16 cellular contexts compared by ENCODE assay signal in genomic region chr6:151330130-151330715, GRCh38.
DNase-seq lines count a peak whose midpoint lies in the region; ATAC-seq and TF ChIP-seq lines count a peak whose summit lies in the region.
"Had no signal": no experiment of that assay in that cellular context is flagged by ENCODE, and none has a peak within 500 bp of the region (broad histone marks: within the 10 kb centered on the region; RNA-seq: fewer than 3 reads in every experiment).

No MANE protein-coding gene starts in this region.

- no peaks in the 10 kb centered on the region for H3K79me1 ChIP-seq in mesendoderm (ENCODE audit: low read length)

- no peak overlapping the region for H4K8ac ChIP-seq in mesendoderm (ENCODE audit: low read depth, low read length)

- no peak overlapping the region for H4K5ac ChIP-seq in mesendoderm (ENCODE audit: low read length)

- H3K9ac ChIP-seq in mesendoderm (ENCODE audit: low read length), result no peak overlapping the region

- no peaks in the 10 kb centered on the region for H3K36me3 ChIP-seq in mesendoderm (ENCODE audit: control insufficient read depth, insufficient read depth, low read length)

- no peaks in the 10 kb centered on the region for H3K4me1 ChIP-seq in mesendoderm (ENCODE audit: control insufficient read depth, low read depth, low read length)

- ATAC-seq in SK-N-SH treated with all-trans-retinoic acid at 6 μM for 48 hours, result peak; percentile 69
- ATAC-seq in HG03039 (IDR thresholded peaks at IDR 0.05; ENCODE audit: unreplicated experiment), result no peak
- ATAC-seq: natural killer cell treated with Interleukin-12 subunit alpha and Interleukin-12 subunit beta and Interleukin-15 and Interleukin-18, amount 100 ng/mL, for 72 hours; WTC11 had no signal

- peak overlapping the region; percentile 12 for H3K27ac Mint-ChIP-seq in type B pancreatic cell
- H3K27ac Mint-ChIP-seq: natural killer cell treated with Interleukin-12 subunit alpha and Interleukin-12 subunit beta and Interleukin-15 and Interleukin-18, amount 100 ng/mL, for 72 hours; WTC11 had no signal

- H3K4me3 ChIP-seq in fibroblast of villous mesenchyme (ENCODE audit: low read depth, low read length) (no peak overlapping the region), mesendoderm (ENCODE audit: low read length) (no peak overlapping the region)

- no peak overlapping the region for H2AK5ac ChIP-seq in mesendoderm (ENCODE audit: low read length)

- H3K18ac ChIP-seq in mesendoderm (ENCODE audit: low read length), result no peak overlapping the region

- H2BK15ac ChIP-seq in mesendoderm (replicated peaks; ENCODE audit: low read depth), result no peak overlapping the region

- no peak overlapping the region for H2BK5ac ChIP-seq in mesendoderm (ENCODE audit: low read length)

- peaks cover 19% of the 10 kb centered on the region for H3K36me3 Mint-ChIP-seq in type B pancreatic cell
- H3K36me3 Mint-ChIP-seq: natural killer cell treated with Interleukin-12 subunit alpha and Interleukin-12 subunit beta and Interleukin-15 and Interleukin-18, amount 100 ng/mL, for 72 hours had no signal

- DNase-seq in GM03348 (ENCODE audit: low spot score) (peak; percentile 71), fibroblast of villous mesenchyme (ENCODE audit: low read depth) (peak; percentile 95), type B pancreatic cell (ENCODE audit: extremely low spot score, unreplicated experiment) (no peak), NCI-H1417 (lab: John Stamatoyannopoulos, UW) (no peak), mesendoderm (no peak)
- DNase-seq: activated CD8-positive, alpha-beta memory T cell treated with anti-CD3 and anti-CD28 coated beads for 24 hours; activated effector memory CD4-positive, alpha-beta T cell treated with Interleukin-2 at 50 U/mL for 16 hours; mammary epithelial cell; NCI-H1092; retina; stimulated activated CD4-positive, alpha-beta T cell treated with anti-CD3 and anti-CD28 coated beads, Interleukin-1b, Interleukin-23, amount 100 ng/mL, for 48 hours; T-helper 1 cell had no signal

- H3K4me1 Mint-ChIP-seq in type B pancreatic cell (ENCODE audit: unreplicated experiment), result peaks cover 50% of the 10 kb centered on the region

- no peaks in the 10 kb centered on the region for H3K79me2 ChIP-seq in mesendoderm (ENCODE audit: control insufficient read depth, insufficient read depth, low read length)

- TF ChIP-seq CTCF in fibroblast of villous mesenchyme (IDR thresholded peaks at IDR 0.05; ENCODE audit: insufficient read depth, low read depth, low read length) (no peak), type B pancreatic cell (conservative IDR thresholded peaks at IDR 0.05) (no peak)

- peak overlapping the region; percentile 13 for H3K4me3 Mint-ChIP-seq in type B pancreatic cell
- H3K4me3 Mint-ChIP-seq: natural killer cell treated with Interleukin-12 subunit alpha and Interleukin-12 subunit beta and Interleukin-15 and Interleukin-18, amount 100 ng/mL, for 72 hours; WTC11 had no signal

- H3K23ac ChIP-seq in mesendoderm (ENCODE audit: low read length), result no peak overlapping the region

- peaks cover 8% of the 10 kb centered on the region for H3K27me3 Mint-ChIP-seq in type B pancreatic cell

- no CpG with 5 or more reads among the region's 6 CpGs for whole genome bisulfite sequencing in mesendoderm (ENCODE audit: extremely low coverage, insufficient coverage, low lambda C conversion rate)

- no peaks in the 10 kb centered on the region for H3K27me3 ChIP-seq in mesendoderm (ENCODE audit: insufficient read depth, low read length, poor library complexity)

- peaks cover 5% of the 10 kb centered on the region for H3K9me3 Mint-ChIP-seq in type B pancreatic cell
- H3K9me3 Mint-ChIP-seq: natural killer cell treated with Interleukin-12 subunit alpha and Interleukin-12 subunit beta and Interleukin-15 and Interleukin-18, amount 100 ng/mL, for 72 hours; WTC11 had no signal

- no peak overlapping the region for H3K4ac ChIP-seq in mesendoderm (ENCODE audit: low read depth, low read length)

- no peak overlapping the region for H3K4me2 ChIP-seq in mesendoderm (ENCODE audit: low read length)

- no peak overlapping the region for H2BK120ac ChIP-seq in mesendoderm (ENCODE audit: low read depth, low read length)

- H3K27ac ChIP-seq in mesendoderm (ENCODE audit: low read depth, low read length), result no peak overlapping the region

- H3K56ac ChIP-seq in mesendoderm (ENCODE audit: low read length), result no peak overlapping the region

TF ChIP-seq in SK-N-SH treated with all-trans-retinoic acid at 6 μM for 48 hours, 23 proteins besides CTCF, POLR2A, EP300 and RAD21:
- TF ChIP-seq TSHZ2 (CRISPR knock-in tag; IDR thresholded peaks at IDR 0.05) (0 out of 2 replicates have a peak, but pooled peaks have one; percentile 34), TCF4 (CRISPR knock-in tag; IDR thresholded peaks at IDR 0.05; ENCODE audit: borderline replicate concordance) (peak; percentile 73), ZNF70 (CRISPR knock-in tag; IDR thresholded peaks at IDR 0.05) (no peak)

Comparison
In these comparisons a context has a peak if more than half of its experiments do, and no peak if none do; other contexts are left out.
1. DNase-seq: peak in GM03348 (single experiment) and fibroblast of villous mesenchyme (single experiment); none in type B pancreatic cell (single experiment), NCI-H1417 (0 of 3) and mesendoderm (single experiment).